In genomic region chrX:110462957-110463356, GRCh38 we compare ENCODE assay signal across 14 cellular contexts.
DNase-seq lines count a peak whose midpoint lies in the region; ATAC-seq and TF ChIP-seq lines count a peak whose summit lies in the region.
"Had no signal": no experiment of that assay in that cellular context is flagged by ENCODE, and none has a peak within 500 bp of the region (broad histone marks: within the 10 kb centered on the region; RNA-seq: fewer than 3 reads in every experiment).

No MANE protein-coding gene starts in this region.

- H3K9me3 Mint-ChIP-seq in WTC11: peaks cover 4% of the 10 kb centered on the region; the same call in 1 of the 2 replicates

- no peaks in the 10 kb centered on the region for H3K4me1 Mint-ChIP-seq in WTC11

- no peaks in the 10 kb centered on the region for H3K79me2 ChIP-seq in neural cell (replicated peaks; ENCODE audit: insufficient read depth, low read length)

- no peaks in the 10 kb centered on the region for H3F3A ChIP-seq in neural cell (ENCODE audit: insufficient read depth, low read length, poor library complexity, severe bottlenecking)

- no peaks in the 10 kb centered on the region for H3K36me3 ChIP-seq in neural cell (ENCODE audit: insufficient read depth, low read length)

- in situ Hi-C loops in KBM-7 (cut with MboI; ENCODE audit: low pct_unique_long_range_greater_than_20kb, low sequenced_read_pairs): loop anchor here (25.0 kb wide), 1 partner anchor 199 kb away; no protein-coding TSS in a partner anchor

- no peak for TF ChIP-seq CTCF in WTC11 (IDR thresholded peaks at IDR 0.05)
- TF ChIP-seq CTCF in neural cell (IDR thresholded peaks at IDR 0.05; ENCODE audit: poor library complexity, severe bottlenecking): peak; percentile 15

- no peak overlapping the region for H3K9ac ChIP-seq in neural cell (ENCODE audit: low read length)

- no peaks in the 10 kb centered on the region for H3K9me2 ChIP-seq in neural cell (ENCODE audit: insufficient read depth, low read length)

- H3K27me3 ChIP-seq in neural cell (ENCODE audit: insufficient read depth, low read depth, low read length): no peaks in the 10 kb centered on the region

- peak; percentile 35 for TF ChIP-seq RAD21 in neural cell (conservative IDR thresholded peaks at IDR 0.05)

- no peak overlapping the region for H3K4me3 ChIP-seq in neural cell (ENCODE audit: low read length)

- no peaks in the 10 kb centered on the region for H4K20me1 ChIP-seq in neural cell (ENCODE audit: insufficient read depth)

- no peaks in the 10 kb centered on the region for H3K9me3 ChIP-seq in neural cell (ENCODE audit: low read length)

- no peak overlapping the region for H3K27ac Mint-ChIP-seq in WTC11

- H3K36me3 Mint-ChIP-seq in WTC11: no peaks in the 10 kb centered on the region

- no peak for TF ChIP-seq EP300 in neural cell (conservative IDR thresholded peaks at IDR 0.05; ENCODE audit: poor library complexity, severe bottlenecking)

- peak; percentile 36 for DNase-seq in DMS53 (lab: John Stamatoyannopoulos, UW)
- no peak for DNase-seq in DMS53 treated with DMSO at 0.1 percent for 48 hours (lab: John Stamatoyannopoulos, UW; ENCODE audit: unreplicated experiment)
- peak; percentile 14 for DNase-seq in KBM-7
- no peak for DNase-seq in WTC11 (ENCODE audit: low spot score)
- DNase-seq in hypothalamus (lab: John Stamatoyannopoulos, UW): no peak
- no peak for DNase-seq in NCI-H1436 treated with DMSO at 0.1 percent for 48 hours (lab: John Stamatoyannopoulos, UW)
- DNase-seq: activated CD4-positive, CD25-positive, alpha-beta regulatory T cell treated with anti-CD3 and anti-CD28 coated beads, Interleukin-2, amount 50 U/mL, for 72 hours; anterior cingulate cortex; effector CD4-positive, alpha-beta T cell; glutamatergic neuron; left ventricle myocardium superior; NCI-H524 treated with DMSO at 0.1 percent for 48 hours had no signal

- ATAC-seq in WTC11 (peak; percentile 70), GM21786 (IDR thresholded peaks at IDR 0.05; ENCODE audit: unreplicated experiment) (no peak)
- ATAC-seq: left ventricle myocardium superior had no signal

- H3K4me2 ChIP-seq in neural cell (ENCODE audit: low read length): no peak overlapping the region

- no peak overlapping the region for H3K4me3 Mint-ChIP-seq in WTC11

- POLR2A ChIA-PET in WTC11 (lab: Charles Lee): no interaction called here

- no peak overlapping the region for H2AFZ ChIP-seq in neural cell (ENCODE audit: low read depth, low read length)

- no peak overlapping the region for H3K27ac ChIP-seq in neural cell (ENCODE audit: low read length)

- CTCF ChIA-PET in WTC11 (lab: Charles Lee): no interaction called here

- peaks cover 3% of the 10 kb centered on the region; the same call in 1 of the 2 replicates for H3K27me3 Mint-ChIP-seq in WTC11 (ENCODE audit: low read depth)

TF ChIP-seq in WTC11, 78 proteins besides CTCF, POLR2A, EP300 and RAD21:
- TF ChIP-seq, protein P1, sequence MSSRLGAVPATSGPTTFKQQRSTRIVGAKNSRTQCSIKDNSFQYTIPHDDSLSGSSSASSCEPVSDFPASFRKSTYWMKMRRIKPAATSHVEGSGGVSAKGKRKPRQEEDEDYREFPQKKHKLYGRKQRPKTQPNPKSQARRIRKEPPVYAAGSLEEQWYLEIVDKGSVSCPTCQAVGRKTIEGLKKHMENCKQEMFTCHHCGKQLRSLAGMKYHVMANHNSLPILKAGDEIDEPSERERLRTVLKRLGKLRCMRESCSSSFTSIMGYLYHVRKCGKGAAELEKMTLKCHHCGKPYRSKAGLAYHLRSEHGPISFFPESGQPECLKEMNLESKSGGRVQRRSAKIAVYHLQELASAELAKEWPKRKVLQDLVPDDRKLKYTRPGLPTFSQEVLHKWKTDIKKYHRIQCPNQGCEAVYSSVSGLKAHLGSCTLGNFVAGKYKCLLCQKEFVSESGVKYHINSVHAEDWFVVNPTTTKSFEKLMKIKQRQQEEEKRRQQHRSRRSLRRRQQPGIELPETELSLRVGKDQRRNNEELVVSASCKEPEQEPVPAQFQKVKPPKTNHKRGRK (CRISPR knock-in tag; IDR thresholded peaks at IDR 0.05; ENCODE audit: borderline replicate concordance): no peak

TF ChIP-seq in neural cell, 6 proteins besides CTCF, POLR2A, EP300 and RAD21:
- no peak for TF ChIP-seq SMC3 (conservative IDR thresholded peaks at IDR 0.05; ENCODE audit: poor library complexity)
- no peak for TF ChIP-seq MXI1 (conservative IDR thresholded peaks at IDR 0.05; ENCODE audit: poor library complexity, severe bottlenecking)
- TF ChIP-seq POLR2AphosphoS5 (IDR thresholded peaks at IDR 0.05): no peak
- TF ChIP-seq, protein P2, sequence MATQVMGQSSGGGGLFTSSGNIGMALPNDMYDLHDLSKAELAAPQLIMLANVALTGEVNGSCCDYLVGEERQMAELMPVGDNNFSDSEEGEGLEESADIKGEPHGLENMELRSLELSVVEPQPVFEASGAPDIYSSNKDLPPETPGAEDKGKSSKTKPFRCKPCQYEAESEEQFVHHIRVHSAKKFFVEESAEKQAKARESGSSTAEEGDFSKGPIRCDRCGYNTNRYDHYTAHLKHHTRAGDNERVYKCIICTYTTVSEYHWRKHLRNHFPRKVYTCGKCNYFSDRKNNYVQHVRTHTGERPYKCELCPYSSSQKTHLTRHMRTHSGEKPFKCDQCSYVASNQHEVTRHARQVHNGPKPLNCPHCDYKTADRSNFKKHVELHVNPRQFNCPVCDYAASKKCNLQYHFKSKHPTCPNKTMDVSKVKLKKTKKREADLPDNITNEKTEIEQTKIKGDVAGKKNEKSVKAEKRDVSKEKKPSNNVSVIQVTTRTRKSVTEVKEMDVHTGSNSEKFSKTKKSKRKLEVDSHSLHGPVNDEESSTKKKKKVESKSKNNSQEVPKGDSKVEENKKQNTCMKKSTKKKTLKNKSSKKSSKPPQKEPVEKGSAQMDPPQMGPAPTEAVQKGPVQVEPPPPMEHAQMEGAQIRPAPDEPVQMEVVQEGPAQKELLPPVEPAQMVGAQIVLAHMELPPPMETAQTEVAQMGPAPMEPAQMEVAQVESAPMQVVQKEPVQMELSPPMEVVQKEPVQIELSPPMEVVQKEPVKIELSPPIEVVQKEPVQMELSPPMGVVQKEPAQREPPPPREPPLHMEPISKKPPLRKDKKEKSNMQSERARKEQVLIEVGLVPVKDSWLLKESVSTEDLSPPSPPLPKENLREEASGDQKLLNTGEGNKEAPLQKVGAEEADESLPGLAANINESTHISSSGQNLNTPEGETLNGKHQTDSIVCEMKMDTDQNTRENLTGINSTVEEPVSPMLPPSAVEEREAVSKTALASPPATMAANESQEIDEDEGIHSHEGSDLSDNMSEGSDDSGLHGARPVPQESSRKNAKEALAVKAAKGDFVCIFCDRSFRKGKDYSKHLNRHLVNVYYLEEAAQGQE (IDR thresholded peaks at IDR 0.05; ENCODE audit: borderline replicate concordance): no peak
- no peak for TF ChIP-seq EZH2 (IDR thresholded peaks at IDR 0.05; ENCODE audit: borderline replicate concordance, insufficient read depth, low read length, poor library complexity, severe bottlenecking)
- no peak for TF ChIP-seq TAF1 (IDR thresholded peaks at IDR 0.05; ENCODE audit: low read depth)
TF ChIP-seq in neural cell: peak in this region for 0.

Comparison
In these comparisons a context has a peak if more than half of its experiments do, and no peak if none do; other contexts are left out.
1. DNase-seq: peak in DMS53 (single experiment) and KBM-7 (single experiment); none in DMS53 treated with DMSO at 0.1 percent for 48 hours (single experiment), WTC11 (single experiment), hypothalamus (0 of 51) and NCI-H1436 treated with DMSO at 0.1 percent for 48 hours (single experiment).